ENCODE assay signal across 8 cellular contexts in the genomic region with DNA sequence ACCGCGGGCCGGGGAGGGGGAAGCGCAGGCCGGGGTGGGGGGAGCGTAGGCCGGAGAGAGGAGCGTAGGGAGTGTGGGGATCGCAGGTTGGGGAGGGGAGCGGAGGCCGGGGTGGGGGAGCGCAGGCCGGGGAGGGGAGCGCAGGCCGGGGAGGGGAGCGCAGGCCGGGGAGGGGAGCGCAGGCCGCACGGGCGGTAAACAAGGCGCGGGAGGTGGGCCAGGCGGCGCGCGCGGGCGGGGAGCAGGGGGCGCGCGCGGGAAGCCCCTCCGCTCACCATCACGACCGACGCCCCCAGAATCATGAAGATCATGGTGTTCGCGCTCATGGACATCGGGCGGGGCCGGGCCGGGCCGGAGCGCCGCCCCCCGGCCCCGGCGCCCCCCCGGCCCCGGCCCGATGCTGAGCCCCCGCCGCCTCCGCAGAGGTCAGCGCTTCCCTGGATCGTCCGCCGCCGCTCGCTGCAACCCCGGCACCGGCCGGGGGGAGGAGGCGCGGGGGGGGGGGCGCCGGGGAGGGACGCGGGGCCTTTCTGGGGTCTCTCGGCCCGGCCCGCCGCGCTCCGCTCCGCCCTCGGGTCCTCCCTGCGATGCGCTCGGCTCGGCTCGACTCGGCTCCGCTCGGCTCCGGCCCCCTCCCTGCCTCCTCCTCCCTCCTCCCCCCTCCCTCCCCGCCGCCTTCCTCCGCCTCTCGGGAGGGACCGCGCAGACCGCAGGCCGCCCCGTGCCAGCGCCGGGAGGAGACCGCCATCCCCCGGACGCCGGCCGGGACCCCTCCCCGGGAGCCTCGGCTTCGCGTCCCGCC. TPM values are rescaled to one million over a fixed set of nuclear protein-coding genes. Genes with fewer than 3 reads are reported as not detected.
DNase-seq lines count a peak whose midpoint lies in the region; ATAC-seq, FAIRE-seq and TF ChIP-seq lines count a peak whose summit lies in the region.

A gene (minus strand): TSS at position 610 of the 802 bp plus-strand sequence. CDS start 278 bp downstream, at position 332.

- TF ChIP-seq POLR2A in GM12891 (IDR thresholded peaks at IDR 0.05; ENCODE audit: low read depth, low read length) = no peak

- DNase-seq in GM12891 (ENCODE audit: insufficient read length, low spot score) = peak; percentile 85
- DNase-seq in activated CD4-positive, alpha-beta T cell treated with anti-CD3 and anti-CD28 coated beads for 36 hours = peak; percentile 79
- no peak for DNase-seq in kidney epithelial cell (ENCODE audit: low read depth)
- peak; percentile 6 to 11 for DNase-seq in stimulated activated CD4-positive, alpha-beta T cell treated with anti-CD3 and anti-CD28 coated beads, Interleukin-1b, Interleukin-23, amount 100 ng/mL, for 1 hour (ENCODE audit: low read depth in 2 of 2)
- DNase-seq in SIG-M5 treated with dmso at 0.1 percent for 504 hours (lab: John Stamatoyannopoulos, UW; ENCODE audit: unreplicated experiment) = no peak
- DNase-seq in KBM-7 = no peak
- DNase-seq in DMS 273 treated with DMSO at 0.1 percent for 48 hours (lab: John Stamatoyannopoulos, UW) = no peak

- H3K4me3 ChIP-seq in kidney epithelial cell (ENCODE audit: low read depth, low read length) = peak within 1 kb of the TSS; percentile 49

- peaks cover 10% of the 10 kb centered on the region for H3K36me3 Mint-ChIP-seq in activated CD4-positive, alpha-beta T cell treated with anti-CD3 and anti-CD28 coated beads for 36 hours (ENCODE audit: low read depth)

- no peaks in the 10 kb centered on the region for H3K27me3 ChIP-seq in kidney epithelial cell (ENCODE audit: control insufficient read depth, insufficient read depth, low read length)

- intact Hi-C loops in activated CD4-positive, alpha-beta T cell treated with anti-CD3 and anti-CD28 coated beads for 36 hours (cut with DNase I, micrococcal nuclease) = no loop called here

- CTCF ChIA-PET in activated CD4-positive, alpha-beta T cell treated with anti-CD3 and anti-CD28 coated beads for 36 hours (lab: Charles Lee) = no interaction called here

- no peaks in the 10 kb centered on the region for H3K4me1 Mint-ChIP-seq in activated CD4-positive, alpha-beta T cell treated with anti-CD3 and anti-CD28 coated beads for 36 hours

- FAIRE-seq in GM12891 (lab: Jason Lieb, UNC) = no peak

- no peaks in the 10 kb centered on the region for H3K9me3 Mint-ChIP-seq in activated CD4-positive, alpha-beta T cell treated with anti-CD3 and anti-CD28 coated beads for 36 hours (ENCODE audit: low read depth)

- peak; percentile 80 for ATAC-seq in activated CD4-positive, alpha-beta T cell treated with anti-CD3 and anti-CD28 coated beads for 36 hours

- in situ Hi-C loops in KBM-7 (cut with MboI; ENCODE audit: low pct_unique_long_range_greater_than_20kb, low sequenced_read_pairs) = no loop called here

- no peaks in the 10 kb centered on the region for H3K36me3 ChIP-seq in kidney epithelial cell (ENCODE audit: control insufficient read depth, insufficient read depth, low read length)

- H3K27me3 Mint-ChIP-seq in activated CD4-positive, alpha-beta T cell treated with anti-CD3 and anti-CD28 coated beads for 36 hours = no peaks in the 10 kb centered on the region

- TF ChIP-seq CTCF in kidney epithelial cell (IDR thresholded peaks at IDR 0.05; ENCODE audit: insufficient read depth, low read length, poor library complexity, severe bottlenecking) = no peak

- peak within 1 kb of the TSS; percentile 90 for H3K27ac ChIP-seq in cingulate gyrus (ENCODE audit: low read depth, low read length)

- H3K27ac Mint-ChIP-seq in activated CD4-positive, alpha-beta T cell treated with anti-CD3 and anti-CD28 coated beads for 36 hours = no peak within 1 kb of the TSS

- H3K4me3 Mint-ChIP-seq in activated CD4-positive, alpha-beta T cell treated with anti-CD3 and anti-CD28 coated beads for 36 hours = peak within 1 kb of the TSS; percentile 32

- POLR2A ChIA-PET in activated CD4-positive, alpha-beta T cell treated with anti-CD3 and anti-CD28 coated beads for 36 hours (lab: Charles Lee) = no interaction called here

TF ChIP-seq in GM12891, 5 proteins besides CTCF, POLR2A, EP300 and RAD21:
- TF ChIP-seq SPI1 (IDR thresholded peaks at IDR 0.05; ENCODE audit: low read depth, low read length) = no peak
- TF ChIP-seq PAX5 (IDR thresholded peaks at IDR 0.05; ENCODE audit: insufficient read depth, low read length, severe bottlenecking) = no peak
- no peak for TF ChIP-seq POU2F2 (IDR thresholded peaks at IDR 0.05; ENCODE audit: low read depth, low read length)
- TF ChIP-seq TAF1 (IDR thresholded peaks at IDR 0.05; ENCODE audit: low read depth, low read length) = no peak

RNA-seq across cellular contexts. Expression of the gene that starts here (rescaled TPM):
- polyA plus RNA-seq in GM12891 (2012; ENCODE audit: low read depth, missing spikeins) = 0.50 TPM
- total RNA-seq in activated CD4-positive, alpha-beta T cell treated with anti-CD3 and anti-CD28 coated beads for 36 hours = under 1 TPM; 0.42 to 0.46 TPM
- 2.8 and 3.9 TPM in 2 replicates for total RNA-seq in kidney epithelial cell

Comparison
In these comparisons a context has a peak if more than half of its experiments do, and no peak if none do; other contexts are left out.
1. Peak in DNase-seq and ATAC-seq in activated CD4-positive, alpha-beta T cell treated with anti-CD3 and anti-CD28 coated beads for 36 hours; RNA of the gene not detected or under 1 TPM.
2. DNase-seq: peak in GM12891 (single experiment) and stimulated activated CD4-positive, alpha-beta T cell treated with anti-CD3 and anti-CD28 coated beads, Interleukin-1b, Interleukin-23, amount 100 ng/mL, for 1 hour (2 of 2); none in kidney epithelial cell (single experiment), SIG-M5 treated with dmso at 0.1 percent for 504 hours (single experiment), KBM-7 (single experiment) and DMS 273 treated with DMSO at 0.1 percent for 48 hours (single experiment).